1 cellular context compared by ENCODE assay signal in the genomic region with DNA sequence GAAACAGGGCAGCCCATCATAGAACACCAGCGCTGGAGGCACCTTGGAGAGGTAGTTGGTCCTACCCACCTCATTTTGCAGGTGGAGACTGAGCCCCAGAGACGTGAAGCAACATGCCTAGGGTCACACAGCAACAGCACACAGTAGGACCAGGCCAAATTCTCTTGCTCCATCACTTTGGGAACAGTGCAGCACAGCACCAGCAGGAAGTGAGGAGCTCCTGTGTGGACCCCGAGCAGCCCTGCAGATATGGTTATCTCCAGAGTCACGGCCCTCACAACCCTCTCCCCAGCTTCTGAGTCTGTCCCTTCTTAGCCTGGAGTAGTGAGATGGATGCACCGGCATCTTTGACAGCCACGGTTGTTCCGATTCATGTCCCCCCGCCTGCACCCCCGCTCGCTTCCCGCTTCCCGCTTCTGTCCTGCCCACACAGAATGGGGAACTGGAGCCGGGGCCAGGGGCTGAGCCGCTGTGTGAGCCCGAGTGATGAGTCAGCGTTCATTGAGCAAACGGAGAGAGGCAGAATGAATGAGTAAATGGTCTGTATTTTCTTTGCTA.
TF ChIP-seq lines count a peak whose summit lies in the region.

No MANE protein-coding gene starts in this region.

TF ChIP-seq in HepG2, 621 proteins besides CTCF, POLR2A, EP300 and RAD21 (continued from another document):
- TF ChIP-seq, protein P1, sequence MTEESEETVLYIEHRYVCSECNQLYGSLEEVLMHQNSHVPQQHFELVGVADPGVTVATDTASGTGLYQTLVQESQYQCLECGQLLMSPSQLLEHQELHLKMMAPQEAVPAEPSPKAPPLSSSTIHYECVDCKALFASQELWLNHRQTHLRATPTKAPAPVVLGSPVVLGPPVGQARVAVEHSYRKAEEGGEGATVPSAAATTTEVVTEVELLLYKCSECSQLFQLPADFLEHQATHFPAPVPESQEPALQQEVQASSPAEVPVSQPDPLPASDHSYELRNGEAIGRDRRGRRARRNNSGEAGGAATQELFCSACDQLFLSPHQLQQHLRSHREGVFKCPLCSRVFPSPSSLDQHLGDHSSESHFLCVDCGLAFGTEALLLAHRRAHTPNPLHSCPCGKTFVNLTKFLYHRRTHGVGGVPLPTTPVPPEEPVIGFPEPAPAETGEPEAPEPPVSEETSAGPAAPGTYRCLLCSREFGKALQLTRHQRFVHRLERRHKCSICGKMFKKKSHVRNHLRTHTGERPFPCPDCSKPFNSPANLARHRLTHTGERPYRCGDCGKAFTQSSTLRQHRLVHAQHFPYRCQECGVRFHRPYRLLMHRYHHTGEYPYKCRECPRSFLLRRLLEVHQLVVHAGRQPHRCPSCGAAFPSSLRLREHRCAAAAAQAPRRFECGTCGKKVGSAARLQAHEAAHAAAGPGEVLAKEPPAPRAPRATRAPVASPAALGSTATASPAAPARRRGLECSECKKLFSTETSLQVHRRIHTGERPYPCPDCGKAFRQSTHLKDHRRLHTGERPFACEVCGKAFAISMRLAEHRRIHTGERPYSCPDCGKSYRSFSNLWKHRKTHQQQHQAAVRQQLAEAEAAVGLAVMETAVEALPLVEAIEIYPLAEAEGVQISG (CRISPR knock-in tag; IDR thresholded peaks at IDR 0.05), result 0 out of 2 replicates have a peak, but pooled peaks have one; percentile 18
- TF ChIP-seq ZNF605 (CRISPR knock-in tag; IDR thresholded peaks at IDR 0.05) (no peak), SMC3 (IDR thresholded peaks at IDR 0.05; ENCODE audit: low read length) (no peak), ZBTB33 (CRISPR knock-in tag; IDR thresholded peaks at IDR 0.05) (no peak), ZNF598 (CRISPR knock-in tag; IDR thresholded peaks at IDR 0.05; ENCODE audit: borderline replicate concordance) (peak; percentile 86; the same call in 1 of the 2 replicates), NAIF1 (CRISPR knock-in tag; IDR thresholded peaks at IDR 0.05; ENCODE audit: borderline replicate concordance) (no peak), HNRNPLL (IDR thresholded peaks at IDR 0.05; ENCODE audit: low read depth, low read length, poor library complexity, severe bottlenecking) (no peak), MAX (IDR thresholded peaks at IDR 0.05) (peak; percentile 44), CSRNP1 (CRISPR knock-in tag; IDR thresholded peaks at IDR 0.05) (peak; percentile 59; the same call in 1 of the 2 replicates)
- TF ChIP-seq, protein P2, sequence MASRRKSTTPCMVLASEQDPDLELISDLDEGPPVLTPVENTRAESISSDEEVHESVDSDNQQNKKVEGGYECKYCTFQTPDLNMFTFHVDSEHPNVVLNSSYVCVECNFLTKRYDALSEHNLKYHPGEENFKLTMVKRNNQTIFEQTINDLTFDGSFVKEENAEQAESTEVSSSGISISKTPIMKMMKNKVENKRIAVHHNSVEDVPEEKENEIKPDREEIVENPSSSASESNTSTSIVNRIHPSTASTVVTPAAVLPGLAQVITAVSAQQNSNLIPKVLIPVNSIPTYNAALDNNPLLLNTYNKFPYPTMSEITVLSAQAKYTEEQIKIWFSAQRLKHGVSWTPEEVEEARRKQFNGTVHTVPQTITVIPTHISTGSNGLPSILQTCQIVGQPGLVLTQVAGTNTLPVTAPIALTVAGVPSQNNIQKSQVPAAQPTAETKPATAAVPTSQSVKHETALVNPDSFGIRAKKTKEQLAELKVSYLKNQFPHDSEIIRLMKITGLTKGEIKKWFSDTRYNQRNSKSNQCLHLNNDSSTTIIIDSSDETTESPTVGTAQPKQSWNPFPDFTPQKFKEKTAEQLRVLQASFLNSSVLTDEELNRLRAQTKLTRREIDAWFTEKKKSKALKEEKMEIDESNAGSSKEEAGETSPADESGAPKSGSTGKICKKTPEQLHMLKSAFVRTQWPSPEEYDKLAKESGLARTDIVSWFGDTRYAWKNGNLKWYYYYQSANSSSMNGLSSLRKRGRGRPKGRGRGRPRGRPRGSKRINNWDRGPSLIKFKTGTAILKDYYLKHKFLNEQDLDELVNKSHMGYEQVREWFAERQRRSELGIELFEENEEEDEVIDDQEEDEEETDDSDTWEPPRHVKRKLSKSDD (CRISPR knock-in tag; IDR thresholded peaks at IDR 0.05; ENCODE audit: low read depth), result peak; percentile 82; the same call in 1 of the 2 replicates
- TF ChIP-seq, protein P3, sequence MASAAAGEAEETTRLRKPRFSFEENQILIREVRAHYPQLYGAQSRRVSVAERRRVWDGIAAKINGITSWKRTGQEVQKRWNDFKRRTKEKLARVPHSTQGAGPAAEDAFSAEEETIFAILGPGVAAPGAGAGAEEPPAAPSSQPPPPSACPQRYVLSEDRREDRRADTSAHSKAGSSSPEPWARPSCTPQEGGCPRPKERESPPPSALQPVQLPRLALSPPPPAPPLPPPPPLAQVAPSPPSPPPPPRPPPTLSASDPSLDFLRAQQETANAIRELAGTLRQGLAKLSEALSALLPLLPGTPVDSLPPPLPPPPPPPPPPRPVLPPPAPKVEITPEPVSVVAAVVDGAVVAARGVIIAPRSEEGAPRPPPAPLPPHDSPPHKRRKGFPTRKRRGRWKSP (CRISPR knock-in tag; IDR thresholded peaks at IDR 0.05), result peak; percentile 62; the same call in 1 of the 2 replicates
- TF ChIP-seq, protein P4, sequence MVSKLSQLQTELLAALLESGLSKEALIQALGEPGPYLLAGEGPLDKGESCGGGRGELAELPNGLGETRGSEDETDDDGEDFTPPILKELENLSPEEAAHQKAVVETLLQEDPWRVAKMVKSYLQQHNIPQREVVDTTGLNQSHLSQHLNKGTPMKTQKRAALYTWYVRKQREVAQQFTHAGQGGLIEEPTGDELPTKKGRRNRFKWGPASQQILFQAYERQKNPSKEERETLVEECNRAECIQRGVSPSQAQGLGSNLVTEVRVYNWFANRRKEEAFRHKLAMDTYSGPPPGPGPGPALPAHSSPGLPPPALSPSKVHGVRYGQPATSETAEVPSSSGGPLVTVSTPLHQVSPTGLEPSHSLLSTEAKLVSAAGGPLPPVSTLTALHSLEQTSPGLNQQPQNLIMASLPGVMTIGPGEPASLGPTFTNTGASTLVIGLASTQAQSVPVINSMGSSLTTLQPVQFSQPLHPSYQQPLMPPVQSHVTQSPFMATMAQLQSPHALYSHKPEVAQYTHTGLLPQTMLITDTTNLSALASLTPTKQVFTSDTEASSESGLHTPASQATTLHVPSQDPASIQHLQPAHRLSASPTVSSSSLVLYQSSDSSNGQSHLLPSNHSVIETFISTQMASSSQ (IDR thresholded peaks at IDR 0.05; ENCODE audit: low read depth), result no peak
- TF ChIP-seq, protein P4 (CRISPR knock-in tag; IDR thresholded peaks at IDR 0.05; ENCODE audit: borderline replicate concordance), result peak; percentile 36; the same call in 1 of the 2 replicates
- TF ChIP-seq, protein P5, sequence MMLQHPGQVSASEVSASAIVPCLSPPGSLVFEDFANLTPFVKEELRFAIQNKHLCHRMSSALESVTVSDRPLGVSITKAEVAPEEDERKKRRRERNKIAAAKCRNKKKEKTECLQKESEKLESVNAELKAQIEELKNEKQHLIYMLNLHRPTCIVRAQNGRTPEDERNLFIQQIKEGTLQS (CRISPR knock-in tag; IDR thresholded peaks at IDR 0.05), result peak; percentile 69; the same call in 1 of the 2 replicates
